Comparison of ENCODE assay signal across 8 cellular contexts in the genomic region with DNA sequence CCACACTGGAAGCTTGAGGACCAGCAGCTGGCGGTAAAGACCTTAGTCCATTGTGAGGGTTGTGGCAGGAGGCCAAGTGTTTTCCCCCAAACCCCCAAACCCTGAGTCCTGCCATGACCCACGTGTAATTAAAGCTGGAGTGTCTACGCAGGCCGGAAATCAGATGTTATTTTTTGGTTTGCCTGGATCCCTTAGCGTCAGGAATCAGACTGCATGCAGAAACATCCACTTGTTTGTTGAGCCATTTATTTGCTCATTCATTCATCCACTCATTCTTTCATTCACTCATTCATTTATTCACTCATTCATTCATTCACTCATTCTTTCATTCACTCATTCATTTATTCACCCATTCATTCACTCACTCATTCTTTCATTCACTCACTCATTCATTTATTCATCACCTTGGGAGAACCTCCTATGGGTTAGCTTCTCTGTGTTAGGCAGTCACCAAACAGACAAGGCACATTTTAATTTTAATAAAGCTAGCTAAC.
DNase-seq lines count a peak whose midpoint lies in the region; ATAC-seq, FAIRE-seq and TF ChIP-seq lines count a peak whose summit lies in the region.
"Had no signal": no experiment of that assay in that cellular context is flagged by ENCODE, and none has a peak within 500 bp of the region (broad histone marks: within the 10 kb centered on the region; RNA-seq: fewer than 3 reads in every experiment).

No MANE protein-coding gene starts in this region.

- no peaks in the 10 kb centered on the region for H3F3A ChIP-seq in PC-9 (ENCODE audit: insufficient read depth, low read depth)

- no peak overlapping the region for H3K4ac ChIP-seq in H9 (ENCODE audit: low read depth, low read length)

- H3K18ac ChIP-seq in H9 (ENCODE audit: insufficient read length, low read depth, low read length), result no peak overlapping the region

- peak overlapping the region; percentile 24; the same call in 1 of the 2 replicates for H2BK15ac ChIP-seq in H9 (ENCODE audit: low read depth, low read length)

- intact Hi-C loops in pancreas (cut with DNase I) (no loop called here), mucosa of descending colon (cut with DNase I, micrococcal nuclease) (no loop called here), PC-9 (cut with micrococcal nuclease; ENCODE audit: unreplicated experiment) (no loop called here)

- no peak for FAIRE-seq in pancreas (lab: Jason Lieb, UNC)
- FAIRE-seq: keratinocyte had no signal

- no peaks in the 10 kb centered on the region for H4K20me1 ChIP-seq in H9 (ENCODE audit: control insufficient read depth, insufficient read depth, insufficient read length)
- no peaks in the 10 kb centered on the region for H4K20me1 ChIP-seq in PC-9 (ENCODE audit: insufficient read depth)

- no peaks in the 10 kb centered on the region for H3K36me3 Mint-ChIP-seq in H9 (ENCODE audit: insufficient read depth in 1 of 3, low read depth in 3 of 3)
- H3K36me3 Mint-ChIP-seq in activated naive CD8-positive, alpha-beta T cell treated with anti-CD3 and anti-CD28 coated beads, Interleukin-2, amount 50 U/mL, for 24 hours (ENCODE audit: low read depth), result no peaks in the 10 kb centered on the region

- no peak overlapping the region for H3K4me3 Mint-ChIP-seq in H9
- peak overlapping the region; percentile 10 for H3K4me3 Mint-ChIP-seq in activated naive CD8-positive, alpha-beta T cell treated with anti-CD3 and anti-CD28 coated beads, Interleukin-2, amount 50 U/mL, for 24 hours

- no peak overlapping the region for H3T11ph ChIP-seq in H9 (ENCODE audit: low read length)

- peak overlapping the region; percentile 40; the same call in 1 of the 2 replicates for H3K14ac ChIP-seq in H9 (ENCODE audit: insufficient read depth, low read length)

- H2BK12ac ChIP-seq in H9 (ENCODE audit: insufficient read length, low read depth, low read length), result no peak overlapping the region

- no peak overlapping the region for H4K91ac ChIP-seq in H9 (ENCODE audit: insufficient read length, low read depth, low read length)

- H3K27ac ChIP-seq in H9 (ENCODE audit: insufficient read length, low read depth, low read length) (no peak overlapping the region), pancreas (peak overlapping the region; percentile 31 to 63 (median 49)), PC-9 (no peak overlapping the region)

- no TSS peak for BruUV-seq in PC-9 (replicated peaks; lab: Mats Ljungman, UMichigan)

- H3K79me2 ChIP-seq in H9 (ENCODE audit: insufficient read depth, low read length), result no peaks in the 10 kb centered on the region
- no peaks in the 10 kb centered on the region for H3K79me2 ChIP-seq in PC-9 (ENCODE audit: low read depth)

- no peak overlapping the region for H4K5ac ChIP-seq in H9 (ENCODE audit: insufficient read length, low read depth, low read length)

- H3K23ac ChIP-seq in H9 (ENCODE audit: insufficient read length, low read depth, low read length), result no peak overlapping the region

- no peaks in the 10 kb centered on the region for H3K9me2 ChIP-seq in PC-9 (ENCODE audit: insufficient read depth)

- H3K27me3 Mint-ChIP-seq in H9 (ENCODE audit: low read depth), result peaks cover 5% of the 10 kb centered on the region
- H3K27me3 Mint-ChIP-seq in activated naive CD8-positive, alpha-beta T cell treated with anti-CD3 and anti-CD28 coated beads, Interleukin-2, amount 50 U/mL, for 24 hours, result peaks cover 38% of the 10 kb centered on the region

- no peak for DNase-seq in H9
- DNase-seq in activated naive CD8-positive, alpha-beta T cell treated with anti-CD3 and anti-CD28 coated beads, Interleukin-2, amount 50 U/mL, for 24 hours, result no peak
- no peak for DNase-seq in pancreas
- no peak for DNase-seq in mucosa of descending colon
- no peak for DNase-seq in GM10248 (ENCODE audit: extremely low spot score)
- DNase-seq in PC-9, result no peak

- no peak overlapping the region for H3K4me2 ChIP-seq in H9 (ENCODE audit: insufficient read depth, insufficient read length, low read length)
- H3K4me2 ChIP-seq in PC-9, result no peak overlapping the region

- H3K4me1 ChIP-seq in H9 (ENCODE audit: insufficient read depth, low read length) (peaks cover 3% of the 10 kb centered on the region; the same call in 1 of the 2 replicates), pancreas (no peaks in the 10 kb centered on the region), mucosa of descending colon (ENCODE audit: low read depth) (peaks cover 11% of the 10 kb centered on the region), PC-9 (replicated peaks; ENCODE audit: insufficient read depth) (no peaks in the 10 kb centered on the region)

- H3K4me1 Mint-ChIP-seq in H9, result peaks cover 23 to 28% of the 10 kb centered on the region in 2 experiments
- peaks cover 44% of the 10 kb centered on the region for H3K4me1 Mint-ChIP-seq in activated naive CD8-positive, alpha-beta T cell treated with anti-CD3 and anti-CD28 coated beads, Interleukin-2, amount 50 U/mL, for 24 hours

- peak; percentile 18 for ATAC-seq in GM18511 (IDR thresholded peaks at IDR 0.05; ENCODE audit: unreplicated experiment)
- ATAC-seq in activated naive CD8-positive, alpha-beta T cell treated with anti-CD3 and anti-CD28 coated beads, Interleukin-2, amount 50 U/mL, for 24 hours, result no peak
- peak in 1 of 4 donors; percentile 24 for ATAC-seq in pancreas
- no peak for ATAC-seq in mucosa of descending colon

- H2BK5ac ChIP-seq in H9 (ENCODE audit: insufficient read length, low read length), result no peak overlapping the region

- no peak overlapping the region for H2BK20ac ChIP-seq in H9 (ENCODE audit: low read depth, low read length, poor library complexity, severe bottlenecking)

- H3K9me3 Mint-ChIP-seq in H9, result no peaks in the 10 kb centered on the region
- H3K9me3 Mint-ChIP-seq in activated naive CD8-positive, alpha-beta T cell treated with anti-CD3 and anti-CD28 coated beads, Interleukin-2, amount 50 U/mL, for 24 hours, result peaks cover 7% of the 10 kb centered on the region

- H3K27me3 ChIP-seq in H9 (ENCODE audit: insufficient read depth, low read length) (no peaks in the 10 kb centered on the region), pancreas (no peaks in the 10 kb centered on the region), PC-9 (ENCODE audit: insufficient read depth, low read depth) (peaks cover 71% of the 10 kb centered on the region)

- TF ChIP-seq CTCF in H9 (conservative IDR thresholded peaks at IDR 0.05) (no peak), pancreas (IDR thresholded peaks at IDR 0.05) (no peak), mucosa of descending colon (IDR thresholded peaks at IDR 0.05) (no peak), GM10248 (IDR thresholded peaks at IDR 0.05; ENCODE audit: control extremely low read depth, extremely low read depth, low read depth, missing control alignments) (no peak), PC-9 (conservative IDR thresholded peaks at IDR 0.05) (no peak)

- H3K56ac ChIP-seq in H9 (ENCODE audit: insufficient read length, low read depth, low read length), result no peak overlapping the region

- POLR2A ChIA-PET in GM10248 (lab: Yijun Ruan, JAX) (no interaction called here), PC-9 (lab: Charles Lee; ENCODE audit: unreplicated experiment) (no interaction called here)

- H3K9ac ChIP-seq in H9 (ENCODE audit: extremely low read depth, insufficient read length, low read length), result no peak overlapping the region

- H3K27ac Mint-ChIP-seq in H9, result no peak overlapping the region
- H3K27ac Mint-ChIP-seq in activated naive CD8-positive, alpha-beta T cell treated with anti-CD3 and anti-CD28 coated beads, Interleukin-2, amount 50 U/mL, for 24 hours, result peak overlapping the region; percentile 33

- H3K79me1 ChIP-seq in H9 (ENCODE audit: insufficient read depth, low read depth, low read length, poor library complexity, severe bottlenecking), result no peaks in the 10 kb centered on the region

- CTCF ChIA-PET in GM10248 (lab: Yijun Ruan, JAX), result no interaction called here
- CTCF ChIA-PET in PC-9 (lab: Charles Lee), result no interaction called here

- no peaks in the 10 kb centered on the region for H3K9me3 ChIP-seq in H9 (ENCODE audit: control insufficient read depth, low read depth, low read length)
- no peaks in the 10 kb centered on the region for H3K9me3 ChIP-seq in pancreas
- H3K9me3 ChIP-seq in mucosa of descending colon, result no peaks in the 10 kb centered on the region
- no peaks in the 10 kb centered on the region for H3K9me3 ChIP-seq in PC-9 (ENCODE audit: insufficient read depth, low read depth)

- no peak overlapping the region for H4K8ac ChIP-seq in H9 (replicated peaks; ENCODE audit: insufficient read length, low read depth, low read length)

- no peak overlapping the region for H2AK5ac ChIP-seq in H9 (ENCODE audit: insufficient read length, low read length)

- H2AFZ ChIP-seq in H9 (ENCODE audit: low read length), result no peak overlapping the region
- H2AFZ ChIP-seq in PC-9, result no peak overlapping the region

- WGBS in H9 (ENCODE audit: extremely low coverage, insufficient read length, low lambda C conversion rate), result no CpG with 5 or more reads among the region's 5 CpGs
- WGBS in pancreas, 2 donors, result 18 to 26% methylated on average over 5 of the region's 5 CpGs

- no peak overlapping the region for H2BK120ac ChIP-seq in H9 (ENCODE audit: low read depth, low read length, poor library complexity, severe bottlenecking)

- H3K23me2 ChIP-seq in H9 (ENCODE audit: insufficient read length, low read depth, low read length, poor library complexity, severe bottlenecking), result no peaks in the 10 kb centered on the region

- H3K4me3 ChIP-seq in pancreas, result peak overlapping the region in 2 of 4 donors; percentile 29 to 32
- no peak overlapping the region for H3K4me3 ChIP-seq in mucosa of descending colon
- no peak overlapping the region for H3K4me3 ChIP-seq in PC-9

- H3K36me3 ChIP-seq in pancreas (no peaks in the 10 kb centered on the region), mucosa of descending colon (ENCODE audit: low read depth) (no peaks in the 10 kb centered on the region), PC-9 (ENCODE audit: low read depth) (no peaks in the 10 kb centered on the region)

Comparison
In these comparisons a context has a peak if more than half of its experiments do, and no peak if none do; other contexts are left out.
1. H3K27ac ChIP-seq: peak in pancreas (4 of 4); none in H9 (single experiment) and PC-9 (single experiment).